In genomic region chr1:151401860-151402259, GRCh38 we compare ENCODE assay signal across 15 cellular contexts. TPM values are rescaled to one million over a fixed set of nuclear protein-coding genes. Genes with fewer than 3 reads are reported as not detected.
DNase-seq lines count a peak whose midpoint lies in the region; ATAC-seq and TF ChIP-seq lines count a peak whose summit lies in the region.
"Had no signal": no experiment of that assay in that cellular context is flagged by ENCODE, and none has a peak within 500 bp of the region (broad histone marks: within the 10 kb centered on the region; RNA-seq: fewer than 3 reads in every experiment).

No MANE protein-coding gene starts in this region.

- CTCF ChIA-PET in CD4-positive, alpha-beta memory T cell (lab: Charles Lee; ENCODE audit: partially characterized antibody), result no interaction called here

- ATAC-seq in natural killer cell, result no peak
- ATAC-seq in HG03045 (IDR thresholded peaks at IDR 0.05; ENCODE audit: unreplicated experiment), result no peak

- POLR2A ChIA-PET in CD4-positive, alpha-beta memory T cell (lab: Charles Lee; ENCODE audit: partially characterized antibody), result interaction anchor here (1.2 to 1.4 kb wide), 2 partner anchors 9 to 58 kb away, joined by 3 to 4 read pairs; no protein-coding TSS in a partner anchor

- peaks cover 14 to 31% (median 18%) of the 10 kb centered on the region in 4 donors for H3K4me1 Mint-ChIP-seq in CD4-positive, alpha-beta memory T cell
- H3K4me1 Mint-ChIP-seq in HFFc6 (ENCODE audit: low read depth) (peaks cover 35% of the 10 kb centered on the region), natural killer cell (peaks cover 20 to 21% of the 10 kb centered on the region in 2 donors)
- peaks cover 27% of the 10 kb centered on the region for H3K4me1 Mint-ChIP-seq in activated naive CD8-positive, alpha-beta T cell (ENCODE audit: low read depth)

- H3K27me3 ChIP-seq in CD4-positive, alpha-beta memory T cell (ENCODE audit: insufficient read depth, low read length), result no peaks in the 10 kb centered on the region
- H3K27me3 ChIP-seq: tibial artery had no signal

- TF ChIP-seq CTCF in HFFc6 (IDR thresholded peaks at IDR 0.05) (no peak), natural killer cell (IDR thresholded peaks at IDR 0.05) (no peak)

- peak overlapping the region; percentile 46 to 86 (median 62) for H3K27ac Mint-ChIP-seq in CD4-positive, alpha-beta memory T cell
- H3K27ac Mint-ChIP-seq in HFFc6 (peak overlapping the region; percentile 99), natural killer cell (peak overlapping the region; percentile 99 to 100)
- peak overlapping the region; percentile 97 for H3K27ac Mint-ChIP-seq in activated naive CD8-positive, alpha-beta T cell

- intact Hi-C loops in CD4-positive, alpha-beta memory T cell (cut with micrococcal nuclease), result no loop called here
- intact Hi-C loops in natural killer cell (cut with micrococcal nuclease), result no loop called here

- peak overlapping the region in 6 of 8 donors; percentile 34 to 60 (median 56) for H3K4me3 Mint-ChIP-seq in CD4-positive, alpha-beta memory T cell
- H3K4me3 Mint-ChIP-seq in HFFc6, result peak overlapping the region; percentile 55
- peak overlapping the region; percentile 95 for H3K4me3 Mint-ChIP-seq in activated naive CD8-positive, alpha-beta T cell
- H3K4me3 Mint-ChIP-seq in natural killer cell, result peak overlapping the region; percentile 60

- H3K9me3 Mint-ChIP-seq in CD4-positive, alpha-beta memory T cell, result no peaks in the 10 kb centered on the region
- H3K9me3 Mint-ChIP-seq in HFFc6 (no peaks in the 10 kb centered on the region), natural killer cell (no peaks in the 10 kb centered on the region)
- H3K9me3 Mint-ChIP-seq in activated naive CD8-positive, alpha-beta T cell (ENCODE audit: low read depth), result no peaks in the 10 kb centered on the region

- H3K27ac ChIP-seq in CD4-positive, alpha-beta memory T cell (ENCODE audit: low read depth, low read length), result no peak overlapping the region
- H3K27ac ChIP-seq: C4-2B, HL-60, tibial artery had no signal

- H3K9me3 ChIP-seq in CD4-positive, alpha-beta memory T cell (ENCODE audit: control insufficient read depth in 1 of 2, low read length in 2 of 2), result no peaks in the 10 kb centered on the region
- H3K9me3 ChIP-seq: tibial artery had no signal

- peaks cover 46% of the 10 kb centered on the region for H3K36me3 ChIP-seq in CD4-positive, alpha-beta memory T cell (ENCODE audit: insufficient read depth, low read length)

- no peak overlapping the region for H3K4me3 ChIP-seq in CD4-positive, alpha-beta memory T cell (ENCODE audit: low read length in 2 of 2)
- H3K4me3 ChIP-seq: tibial artery had no signal

- H3K4me1 ChIP-seq in CD4-positive, alpha-beta memory T cell (ENCODE audit: insufficient read depth, low read length), result peaks cover 23% of the 10 kb centered on the region

- peaks cover 45 to 69% of the 10 kb centered on the region in 2 donors for H3K36me3 Mint-ChIP-seq in CD4-positive, alpha-beta memory T cell
- H3K36me3 Mint-ChIP-seq in HFFc6 (ENCODE audit: low read depth) (peaks cover 45% of the 10 kb centered on the region), natural killer cell (no peaks in the 10 kb centered on the region)
- H3K36me3 Mint-ChIP-seq in activated naive CD8-positive, alpha-beta T cell, result peaks cover 11% of the 10 kb centered on the region

- H3K27me3 Mint-ChIP-seq in CD4-positive, alpha-beta memory T cell, result no peaks in the 10 kb centered on the region
- H3K27me3 Mint-ChIP-seq in HFFc6 (ENCODE audit: insufficient read depth) (no peaks in the 10 kb centered on the region), natural killer cell (ENCODE audit: low read depth in 2 of 2) (no peaks in the 10 kb centered on the region)
- no peaks in the 10 kb centered on the region for H3K27me3 Mint-ChIP-seq in activated naive CD8-positive, alpha-beta T cell

- DNase-seq in CD4-positive, alpha-beta memory T cell, result no peak
- DNase-seq in HFFc6 (no peak), natural killer cell (no peak), A172 (ENCODE audit: low spot score) (no peak), activated gamma-delta T cell (lab: John Stamatoyannopoulos, UW) (no peak)
- DNase-seq: amniotic stem cell, NCI-H1417, NCI-H510A, OCI-M1, tibial artery had no signal

RNA-seq across cellular contexts. Expression of gene PSMB4, which starts 2.5 kb away (rescaled TPM):
- 100 to 1,000 TPM; 189 to 202 TPM for total RNA-seq in CD4-positive, alpha-beta memory T cell
- polyA plus RNA-seq in CD4-positive, alpha-beta memory T cell, result 10 to 100 TPM; 68.2 to 85.7 TPM
- total RNA-seq in HFFc6 (2021; fragmentation: NEBNext Ultra II Directional; extraction: Animal tissue kit (Norgen Biotek cat#: 25700)), result 100 to 1,000 TPM; 342 to 409 (median 371) TPM
- total RNA-seq in natural killer cell, result 100 to 1,000 TPM; 291 to 313 (median 297) TPM
- 1,122 and 1,186 TPM in 2 replicates for total RNA-seq in A172 (2014; rRNA removed; shearing (Covaris generic))

RNA-seq across cellular contexts. Expression of gene SELENBP1, which starts 29.4 kb away (rescaled TPM):
- total RNA-seq in CD4-positive, alpha-beta memory T cell, result not detected
- not detected for polyA plus RNA-seq in CD4-positive, alpha-beta memory T cell
- 10 to 100 TPM; 11.2 to 15.6 (median 14.6) TPM for total RNA-seq in HFFc6 (2021; fragmentation: NEBNext Ultra II Directional; extraction: Animal tissue kit (Norgen Biotek cat#: 25700))
- total RNA-seq in natural killer cell, result not detected
- total RNA-seq in A172 (2014; rRNA removed; shearing (Covaris generic)), result 0.22 and 0.41 TPM in 2 replicates
- total RNA-seq: T-helper 2 cell treated with Interferon-gamma antibody and Interleukin-4, amounts not matched to agents 100 ng/mL and 5 ng/mL, for 36 hours had no signal

RNA-seq across cellular contexts. Expression of gene RFX5, which starts 54.8 kb away (rescaled TPM):
- 10 to 100 TPM; 56.3 to 64.3 TPM for total RNA-seq in CD4-positive, alpha-beta memory T cell
- polyA plus RNA-seq in CD4-positive, alpha-beta memory T cell, result 10 to 100 TPM; 32.1 to 33.6 TPM
- total RNA-seq in HFFc6 (2021; fragmentation: NEBNext Ultra II Directional; extraction: Animal tissue kit (Norgen Biotek cat#: 25700)), result 10 to 100 TPM; 32.1 to 39.0 (median 35.7) TPM
- total RNA-seq in natural killer cell, result 100 to 1,000 TPM in 2 of 3 donors, 10 to 100 TPM in 1; 72.6 to 111 (median 110) TPM
- total RNA-seq in A172 (2014; rRNA removed; shearing (Covaris generic)), result 73.0 and 104 TPM in 2 replicates

RNA-seq across cellular contexts. Expression of gene POGZ, which starts 57.4 kb away (rescaled TPM):
- total RNA-seq in CD4-positive, alpha-beta memory T cell, result 100 to 1,000 TPM; 125 to 130 TPM
- polyA plus RNA-seq in CD4-positive, alpha-beta memory T cell, result 1 to 10 TPM in 1 of 2 donors, under 1 TPM in 1; 0.87 to 6.5 TPM
- total RNA-seq in HFFc6 (2021; fragmentation: NEBNext Ultra II Directional; extraction: Animal tissue kit (Norgen Biotek cat#: 25700)), result 10 to 100 TPM; 34.9 to 40.3 (median 37.9) TPM
- 100 to 1,000 TPM; 106 to 129 (median 121) TPM for total RNA-seq in natural killer cell
- 29.1 and 30.3 TPM in 2 replicates for total RNA-seq in A172 (2014; rRNA removed; shearing (Covaris generic))
